In genomic region chr19:1675633-1676350, GRCh38 we compare ENCODE assay signal across 1 cellular context.
A peak's percentile ranks its signal among the peaks of the same experiment; 100 is the strongest.
TF ChIP-seq lines count a peak whose summit lies in the region.

No MANE protein-coding gene starts in this region.

TF ChIP-seq in K562, 482 proteins besides CTCF, POLR2A, EP300 and RAD21 (continued from another document and continues in another):
- no peak for TF ChIP-seq SMAD1 (IDR thresholded peaks at IDR 0.05; ENCODE audit: low read depth, low read length, partially characterized antibody)
- TF ChIP-seq POLR3A (IDR thresholded peaks at IDR 0.05; ENCODE audit: borderline replicate concordance, extremely low read depth, insufficient read depth, insufficient read length), result no peak
- TF ChIP-seq BCOR (IDR thresholded peaks at IDR 0.05), result peak; percentile 91
- TF ChIP-seq SIN3A (IDR thresholded peaks at IDR 0.05; ENCODE audit: borderline replicate concordance in 2 of 2, control insufficient read depth in 1 of 2, low read depth in 2 of 2, low read length in 2 of 2), result no peak
- TF ChIP-seq ZNF395 (CRISPR knock-in tag; IDR thresholded peaks at IDR 0.05), result no peak
- TF ChIP-seq E4F1 (CRISPR knock-in tag; IDR thresholded peaks at IDR 0.05; ENCODE audit: borderline replicate concordance), result no peak
- 0 out of 2 replicates have a peak, but pooled peaks have one; percentile 66 for TF ChIP-seq CBX1 (IDR thresholded peaks at IDR 0.05; ENCODE audit: low read depth)
- TF ChIP-seq ZKSCAN3 (CRISPR knock-in tag; IDR thresholded peaks at IDR 0.05), result no peak
- no peak for TF ChIP-seq KDM4B (IDR thresholded peaks at IDR 0.05; ENCODE audit: borderline replicate concordance in 2 of 2, low read depth in 1 of 2)
- no peak for TF ChIP-seq MED1 (CRISPR knock-in tag; IDR thresholded peaks at IDR 0.05; ENCODE audit: borderline replicate concordance)
- TF ChIP-seq ZFPM2 (CRISPR knock-in tag; IDR thresholded peaks at IDR 0.05), result no peak
- TF ChIP-seq CSDE1 (IDR thresholded peaks at IDR 0.05), result no peak
- TF ChIP-seq E2F4 (CRISPR knock-in tag; IDR thresholded peaks at IDR 0.05; ENCODE audit: low read depth), result no peak
- no peak for TF ChIP-seq ZNF79 (CRISPR knock-in tag; IDR thresholded peaks at IDR 0.05; ENCODE audit: low read depth)
- TF ChIP-seq KLF13 (tag; IDR thresholded peaks at IDR 0.05; ENCODE audit: borderline replicate concordance, low read depth), result no peak
- no peak; the same call in 1 of the 2 replicates for TF ChIP-seq MIER1 (IDR thresholded peaks at IDR 0.05; ENCODE audit: low read depth)
- no peak for TF ChIP-seq FOSL1 (tag; conservative IDR thresholded peaks at IDR 0.05)
- TF ChIP-seq TCFL5 (CRISPR knock-in tag; conservative IDR thresholded peaks at IDR 0.05), result no peak
- peak; percentile 99 for TF ChIP-seq ZKSCAN8 (CRISPR knock-in tag; IDR thresholded peaks at IDR 0.05)
- TF ChIP-seq PCBP2 (IDR thresholded peaks at IDR 0.05; ENCODE audit: low read depth, low read length, poor library complexity, severe bottlenecking), result no peak
- TF ChIP-seq EP400 (IDR thresholded peaks at IDR 0.05), result no peak
- TF ChIP-seq ZNF408 (CRISPR knock-in tag; IDR thresholded peaks at IDR 0.05; ENCODE audit: low read depth), result no peak
- no peak for TF ChIP-seq NBN (IDR thresholded peaks at IDR 0.05; ENCODE audit: low read depth)
- no peak for TF ChIP-seq YBX1 (IDR thresholded peaks at IDR 0.05)
- TF ChIP-seq LEF1 (IDR thresholded peaks at IDR 0.05), result no peak
- no peak for TF ChIP-seq ZNF184 (CRISPR knock-in tag; IDR thresholded peaks at IDR 0.05)
- TF ChIP-seq ZFP1 (CRISPR knock-in tag; IDR thresholded peaks at IDR 0.05), result no peak
- no peak for TF ChIP-seq COPS2 (conservative IDR thresholded peaks at IDR 0.05)
- no peak for TF ChIP-seq ZNF644 (tag; IDR thresholded peaks at IDR 0.05; ENCODE audit: low read depth)
- TF ChIP-seq NR4A1 (CRISPR knock-in tag; IDR thresholded peaks at IDR 0.05), result no peak
- TF ChIP-seq NR4A1 (tag; IDR thresholded peaks at IDR 0.05), result no peak
- TF ChIP-seq CEBPG (CRISPR knock-in tag; IDR thresholded peaks at IDR 0.05), result no peak
- TF ChIP-seq CEBPG (tag; conservative IDR thresholded peaks at IDR 0.05 in 1 of 2, IDR thresholded peaks at IDR 0.05 in 1 of 2), result no peak
- TF ChIP-seq SMARCB1 (IDR thresholded peaks at IDR 0.05; ENCODE audit: insufficient read length, low read depth), result no peak
- TF ChIP-seq CEBPZ (IDR thresholded peaks at IDR 0.05; ENCODE audit: borderline replicate concordance, low read depth, low read length), result no peak
- TF ChIP-seq SAP30 (IDR thresholded peaks at IDR 0.05; ENCODE audit: borderline replicate concordance, insufficient read depth, low read depth, low read length, poor library complexity, severe bottlenecking), result no peak
- TF ChIP-seq CEBPB (tag; IDR thresholded peaks at IDR 0.05), result no peak
- TF ChIP-seq CHD7 (IDR thresholded peaks at IDR 0.05; ENCODE audit: low read depth, low read length), result no peak
- TF ChIP-seq SMARCA4 (IDR thresholded peaks at IDR 0.05), result 0 out of 2 replicates have a peak, but pooled peaks have one; percentile 23
- TF ChIP-seq FOXP1 (CRISPR knock-in tag; IDR thresholded peaks at IDR 0.05), result no peak
- TF ChIP-seq NR2C2 (CRISPR knock-in tag; IDR thresholded peaks at IDR 0.05), result no peak
- TF ChIP-seq NR2C2 (tag; IDR thresholded peaks at IDR 0.05), result no peak
- no peak for TF ChIP-seq ARID3A (IDR thresholded peaks at IDR 0.05; ENCODE audit: borderline replicate concordance, low read depth, low read length)
- no peak for TF ChIP-seq KLF1 (tag; IDR thresholded peaks at IDR 0.05)
